8 cellular contexts compared by ENCODE assay signal in the genomic region with DNA sequence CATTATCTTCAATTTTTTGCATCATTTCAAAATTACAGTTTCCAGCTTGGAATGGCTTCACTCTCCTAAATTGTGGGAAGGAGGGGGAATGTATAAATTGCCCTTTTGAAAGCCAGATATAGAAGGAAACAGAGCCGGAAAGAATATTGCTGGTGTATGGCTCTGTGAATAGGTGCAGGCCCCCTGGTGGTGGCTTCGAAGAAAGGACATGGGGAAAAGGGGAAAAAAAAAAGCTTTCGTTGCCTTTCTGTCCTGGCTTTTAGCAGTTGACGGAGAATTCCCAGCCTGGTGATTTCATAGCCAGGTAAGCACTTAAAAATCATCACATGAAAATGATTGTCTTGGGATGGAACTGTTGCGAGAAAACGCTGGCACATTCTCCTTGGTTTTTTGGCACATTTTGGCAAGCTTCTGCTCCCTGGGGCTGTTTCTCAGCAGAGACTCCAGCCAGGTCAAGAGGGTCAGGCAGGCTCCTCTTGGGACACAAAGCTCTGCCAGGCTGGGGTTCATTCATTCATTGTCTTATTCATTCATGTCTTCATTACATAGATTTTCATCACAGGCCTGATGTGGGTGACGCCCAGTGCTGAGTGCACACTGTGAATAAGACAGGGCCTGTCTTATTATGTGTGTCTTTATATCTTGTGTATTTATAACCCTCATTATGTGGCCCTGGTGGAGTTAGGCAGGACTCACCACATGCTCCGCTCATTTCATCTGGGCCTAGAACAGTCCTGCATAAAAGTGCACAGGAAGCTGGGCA.
A peak's percentile ranks its signal among the peaks of the same experiment; 100 is the strongest.
DNase-seq lines count a peak whose midpoint lies in the region; ATAC-seq, FAIRE-seq and TF ChIP-seq lines count a peak whose summit lies in the region.

No MANE protein-coding gene starts in this region.

- ATAC-seq in GM18907 (IDR thresholded peaks at IDR 0.05; ENCODE audit: unreplicated experiment) (no peak), HG03521 (IDR thresholded peaks at IDR 0.05; ENCODE audit: unreplicated experiment) (no peak)

- H3K4me3 ChIP-seq in cardiac fibroblast (replicated peaks in 1 of 2; ENCODE audit: low read depth in 2 of 2, low read length in 2 of 2): no peak overlapping the region

- DNase-seq in Kasumi-1 (lab: John Stamatoyannopoulos, UW) (peak; percentile 49 to 68), RPMI8226 (peak; percentile 74), cardiac fibroblast (ENCODE audit: low read depth in 2 of 2) (peak; percentile 95 to 97), kidney glomerular epithelial cell (lab: John Stamatoyannopoulos, UW) (peak; percentile 71)
- peak; percentile 5 to 28 (median 16) for DNase-seq in stimulated activated CD4-positive, alpha-beta T cell treated with anti-CD3 and anti-CD28 coated beads, Interleukin-1b, Interleukin-23, amount 100 ng/mL, for 24 hours (ENCODE audit: low read depth in 4 of 4, low spot score in 1 of 4)

- FAIRE-seq in G401.6 (lab: Jason Lieb, UNC): peak; percentile 84

- TF ChIP-seq CTCF in cardiac fibroblast (IDR thresholded peaks at IDR 0.05; ENCODE audit: low read depth, low read length): peak; percentile 89

Comparison
In these comparisons a context has a peak if more than half of its experiments do, and no peak if none do; other contexts are left out.
1. DNase-seq: peak in every context shown above with its lines; median percentile 96 in cardiac fibroblast; 74 in RPMI8226; 71 in kidney glomerular epithelial cell; 58 in Kasumi-1; 16 in stimulated activated CD4-positive, alpha-beta T cell treated with anti-CD3 and anti-CD28 coated beads, Interleukin-1b, Interleukin-23, amount 100 ng/mL, for 24 hours.